Comparison of ENCODE assay signal across 1 cellular context in the genomic region with DNA sequence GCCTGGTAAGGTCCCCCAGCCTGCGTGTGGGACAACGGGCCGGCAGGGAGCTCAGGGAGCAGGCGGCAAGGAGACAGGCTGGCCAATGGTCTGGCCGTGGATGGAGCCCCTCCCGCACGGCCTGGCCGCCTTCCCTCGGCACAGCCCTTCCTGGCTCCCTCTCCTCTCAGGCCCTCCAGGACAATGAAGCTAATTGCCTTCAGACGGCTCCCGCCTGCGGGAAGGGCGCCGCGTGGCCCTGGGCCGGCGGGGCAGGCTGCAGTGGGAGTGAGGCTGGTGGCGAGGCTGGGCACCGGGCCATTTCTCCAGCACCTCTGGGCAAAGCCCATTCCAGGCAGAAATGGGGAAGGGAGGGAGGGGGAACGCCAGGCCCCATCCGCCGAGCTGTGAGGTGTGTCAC.
TF ChIP-seq lines count a peak whose summit lies in the region.

No MANE protein-coding gene starts in this region.

TF ChIP-seq in GM23338, 12 proteins besides CTCF, POLR2A, EP300 and RAD21 (continued from another document):
- TF ChIP-seq EZH2phosphoT487 (IDR thresholded peaks at IDR 0.05; ENCODE audit: unreplicated experiment) (no peak), STAT1 (IDR thresholded peaks at IDR 0.05; ENCODE audit: unreplicated experiment) (no peak)
